16 cellular contexts compared by ENCODE assay signal in genomic region chr1:165395522-165396300, GRCh38. TPM values are rescaled to one million over a fixed set of nuclear protein-coding genes. Genes with fewer than 3 reads are reported as not detected.
A peak's percentile ranks its signal among the peaks of the same experiment; 100 is the strongest.
DNase-seq lines count a peak whose midpoint lies in the region; ATAC-seq, FAIRE-seq and TF ChIP-seq lines count a peak whose summit lies in the region.
"Had no signal": no experiment of that assay in that cellular context is flagged by ENCODE, and none has a peak within 500 bp of the region (broad histone marks: within the 10 kb centered on the region; RNA-seq: fewer than 3 reads in every experiment).

No MANE protein-coding gene starts in this region.

- POLR2A ChIA-PET in GM12878 (lab: Charles Lee): no interaction called here

- TF ChIP-seq CTCF in GM12878 (IDR thresholded peaks at IDR 0.05 in 2 of 3, conservative IDR thresholded peaks at IDR 0.05 in 1 of 3; ENCODE audit: control insufficient read depth in 2 of 3, extremely low read depth in 1 of 3, insufficient read depth in 1 of 3, low read depth in 3 of 3, low read length in 3 of 3) (no peak), kidney (IDR thresholded peaks at IDR 0.05; ENCODE audit: borderline replicate concordance, extremely low read depth, insufficient read depth) (no peak)

- no peaks in the 10 kb centered on the region for H4K20me1 ChIP-seq in GM12878 (ENCODE audit: control insufficient read depth, insufficient read depth)

- in situ Hi-C loops in GM12878 (cut with MboI): no loop called here

- intact Hi-C loops in GM12878 (cut with micrococcal nuclease; ENCODE audit: unreplicated experiment) (loop anchor here (10.0 kb wide), 3 partner anchors 259 to 429 kb away; partner anchors contain the start of gene UCK2), kidney (cut with DNase I) (loop anchor here (5.0 kb wide), 1 partner anchor 192 kb away; no protein-coding TSS in a partner anchor)

- RAD21 ChIA-PET in GM12878 (lab: Charles Lee; ENCODE audit: unreplicated experiment): interaction anchor here (0.6 to 2.0 kb wide), 4 partner anchors 28 to 455 kb away, joined by 3 to 10 read pairs (median 4); no protein-coding TSS in a partner anchor

- no peak for TF ChIP-seq RAD21 in GM12878 (IDR thresholded peaks at IDR 0.05; ENCODE audit: insufficient read depth, low read depth, low read length)

- no peak for TF ChIP-seq EP300 in GM12878 (IDR thresholded peaks at IDR 0.05; ENCODE audit: borderline replicate concordance in 1 of 2, control insufficient read depth in 1 of 2, low read depth in 2 of 2, low read length in 2 of 2)

- H3K27me3 ChIP-seq in GM12878 (replicated peaks in 1 of 2; ENCODE audit: control insufficient read depth in 2 of 2, insufficient read depth in 2 of 2, low read length in 1 of 2): no peaks in the 10 kb centered on the region; a peak in 2 of 4 replicates
- H3K27me3 ChIP-seq: breast epithelium had no signal

- peak; percentile 83 for DNase-seq in NCI-H187 treated with DMSO at 0.1 percent for 48 hours (lab: John Stamatoyannopoulos, UW)
- DNase-seq in GM12878 (ENCODE audit: low read depth, low spot score): peak; percentile 9
- no peak for DNase-seq in erythroblast (lab: John Stamatoyannopoulos, UW)
- DNase-seq in kidney: no peak
- DNase-seq: activated CD4-positive, alpha-beta T cell treated with anti-CD3 and anti-CD28 coated beads for 48 hours; DND-41; left ventricle myocardium inferior; posterior cingulate gyrus had no signal

- H3K4me2 ChIP-seq in GM12878 (ENCODE audit: control insufficient read depth, insufficient read depth): no peak overlapping the region

- H3K36me3 ChIP-seq in GM12878 (ENCODE audit: control insufficient read depth in 2 of 2, insufficient read depth in 2 of 2, low read length in 1 of 2) (no peaks in the 10 kb centered on the region), kidney (ENCODE audit: control insufficient read depth in 1 of 2, insufficient read depth in 2 of 2, low read length in 2 of 2) (no peaks in the 10 kb centered on the region)
- H3K36me3 ChIP-seq: BLaER1 treated with 17β-estradiol and CSF1 and Interleukin-3, amounts not matched to agents 10 nM and 100 nM; breast epithelium; left ventricle myocardium inferior; stomach had no signal

- CTCF ChIA-PET in GM12878 (lab: Yijun Ruan, JAX): interaction anchor here (0.5 to 7.0 kb wide), 6 partner anchors 12 to 201 kb away, joined by 3 to 176 read pairs (median 5); no protein-coding TSS in a partner anchor

- no peaks in the 10 kb centered on the region for H3K9me3 ChIP-seq in GM12878 (replicated peaks; ENCODE audit: control insufficient read depth, insufficient read depth, low read length)
- H3K9me3 ChIP-seq in kidney (ENCODE audit: control insufficient read depth in 1 of 2, low read length in 2 of 2): no peaks in the 10 kb centered on the region
- H3K9me3 ChIP-seq: breast epithelium, left ventricle myocardium inferior, stomach had no signal

- no peaks in the 10 kb centered on the region for H3K79me2 ChIP-seq in GM12878 (ENCODE audit: control insufficient read depth, insufficient read depth, low read length)

- H3K4me3 ChIP-seq in GM12878 (no peak overlapping the region), kidney (ENCODE audit: low read length in 2 of 2) (no peak overlapping the region)
- H3K4me3 ChIP-seq: BLaER1 treated with 17β-estradiol and CSF1 and Interleukin-3, amounts not matched to agents 10 nM and 100 nM; breast epithelium; left ventricle myocardium inferior; stomach had no signal

- TF ChIP-seq POLR2A in GM12878 (IDR thresholded peaks at IDR 0.05; ENCODE audit: low read depth, low read length): no peak
- TF ChIP-seq POLR2A in erythroblast (IDR thresholded peaks at IDR 0.05; ENCODE audit: low read length): no peak

- H3K4me1 ChIP-seq in GM12878 (ENCODE audit: control insufficient read depth, insufficient read depth, low read length) (peaks cover 9% of the 10 kb centered on the region; the same call in 1 of the 2 replicates), kidney (ENCODE audit: control insufficient read depth in 1 of 2, insufficient read depth in 1 of 2, low read depth in 1 of 2, low read length in 2 of 2) (no peaks in the 10 kb centered on the region)
- H3K4me1 ChIP-seq: breast epithelium had no signal

- 26% methylated on average over 4 of the region's 4 CpGs for WGBS in GM12878 (ENCODE audit: insufficient coverage, insufficient replicate concordance, low lambda C conversion rate, missing lambda C conversion rate)

- no TSS peak for BruUV-seq in GM12878 (replicated peaks; lab: Mats Ljungman, UMichigan)

- ATAC-seq in GM18520 (IDR thresholded peaks at IDR 0.05; ENCODE audit: unreplicated experiment) (peak; percentile 38), HG02610 (IDR thresholded peaks at IDR 0.05; ENCODE audit: unreplicated experiment) (peak; percentile 29), GM12878 (peak; percentile 29), esophagus mucosa (no peak)

- no peak overlapping the region for H3K27ac ChIP-seq in GM12878 (ENCODE audit: control insufficient read depth, insufficient read depth)
- no peak overlapping the region for H3K27ac ChIP-seq in kidney (ENCODE audit: low read depth in 2 of 2, low read length in 2 of 2)
- H3K27ac ChIP-seq: BLaER1 treated with 17β-estradiol and CSF1 and Interleukin-3, amounts not matched to agents 10 nM and 100 nM; breast epithelium; left ventricle myocardium inferior; stomach had no signal

- H2AFZ ChIP-seq in GM12878 (ENCODE audit: control insufficient read depth, low read depth, low read length): no peak overlapping the region

- SMC1A ChIA-PET in GM12878 (lab: Charles Lee; ENCODE audit: uncharacterized antibody, unreplicated experiment): interaction anchor here (1.1 to 5.6 kb wide), 3 partner anchors 10 to 200 kb away, joined by 3 to 109 read pairs (median 4); no protein-coding TSS in a partner anchor

- FAIRE-seq in GM12878 (lab: Jason Lieb, UNC) (peak; percentile 64), kidney (lab: Jason Lieb, UNC) (no peak)

- H3K9ac ChIP-seq in GM12878 (ENCODE audit: control insufficient read depth, insufficient read depth, low read length): no peak overlapping the region
- H3K9ac ChIP-seq in kidney (ENCODE audit: low read length in 2 of 2): no peak overlapping the region
- H3K9ac ChIP-seq: BLaER1 treated with 17β-estradiol and CSF1 and Interleukin-3, amounts not matched to agents 10 nM and 100 nM had no signal

RNA-seq across cellular contexts. Expression of gene LMX1A, which starts 39.2 kb away (rescaled TPM):
- not detected in 2 replicates for total RNA-seq in GM12878 (2013; cell fraction: nucleolus; rRNA removed)
- total RNA-seq in GM12878 (2014; rRNA removed) (not detected in 2 replicates), GM12878 (2014; rRNA removed; fragmentation: Illumina TruSeq; extraction: Trizol) (not detected in 2 replicates), GM12878 (2021) (not detected in 2 replicates), esophagus mucosa (0.04 TPM), kidney (not detected)
- not detected for polyA plus RNA-seq in GM12878 (2011; ENCODE audit: low read depth)
- polyA plus RNA-seq in GM12878 (2011; rRNA removed) (not detected in 2 replicates), GM12878 (2014; fragmentation: Illumina TruSeq; extraction: Trizol) (not detected in 2 replicates), GM12878 (2014; fragmentation: Nextera tagmentation; extraction: Ambion mirVana) (not detected), GM12878 (2014; rRNA removed) (not detected in 2 replicates), GM12878 (2016; fragmentation: Nextera tagmentation; extraction: Ambion mirVana) (not detected), kidney (ENCODE audit: insufficient read depth, low read depth, low replicate concordance) (not detected)
- not detected in 2 replicates for polyA plus RNA-seq in GM12878 (2011; cell fraction: cytosol; rRNA removed)
- polyA plus RNA-seq in GM12878 (2011; cell fraction: nucleus; rRNA removed): not detected in 2 replicates
- polyA plus RNA-seq in GM12878 (2012): not detected in 2 replicates
- polyA minus RNA-seq in GM12878 (2011; rRNA and poly(A)+ RNA removed): not detected in 2 replicates
- not detected in 2 replicates for polyA minus RNA-seq in GM12878 (2011; cell fraction: cytosol; rRNA and poly(A)+ RNA removed)
- polyA minus RNA-seq in GM12878 (2011; cell fraction: nucleus; rRNA and poly(A)+ RNA removed): not detected in 2 replicates
- total RNA-seq: HT1080, NCI-H460, stomach had no signal
- polyA plus RNA-seq: stomach had no signal

RNA-seq across cellular contexts. Expression of gene RXRG, which starts 49.2 kb away (rescaled TPM):
- not detected in 2 replicates for total RNA-seq in GM12878 (2013; cell fraction: nucleolus; rRNA removed)
- total RNA-seq in GM12878 (2014; rRNA removed) (not detected in 2 replicates), GM12878 (2014; rRNA removed; fragmentation: Illumina TruSeq; extraction: Trizol) (not detected in 2 replicates), GM12878 (2021) (not detected in 2 replicates), esophagus mucosa (0.24 TPM), kidney (0.44 TPM)
- polyA plus RNA-seq in GM12878 (2011; ENCODE audit: low read depth): not detected
- polyA plus RNA-seq in GM12878 (2011; rRNA removed) (not detected in 2 replicates), GM12878 (2014; fragmentation: Illumina TruSeq; extraction: Trizol) (not detected in 2 replicates), GM12878 (2014; fragmentation: Nextera tagmentation; extraction: Ambion mirVana) (not detected), GM12878 (2014; rRNA removed) (not detected in 2 replicates), GM12878 (2016; fragmentation: Nextera tagmentation; extraction: Ambion mirVana) (under 1 TPM in 1 of 2 experiments, not detected in 1; 0.10 TPM), kidney (ENCODE audit: insufficient read depth, low read depth, low replicate concordance) (0.39 TPM)
- not detected in 2 replicates for polyA plus RNA-seq in GM12878 (2011; cell fraction: cytosol; rRNA removed)
- not detected in 2 replicates for polyA plus RNA-seq in GM12878 (2011; cell fraction: nucleus; rRNA removed)
- not detected in 2 replicates for polyA plus RNA-seq in GM12878 (2012)
- polyA minus RNA-seq in GM12878 (2011; rRNA and poly(A)+ RNA removed): not detected in 2 replicates
- not detected in 2 replicates for polyA minus RNA-seq in GM12878 (2011; cell fraction: cytosol; rRNA and poly(A)+ RNA removed)
- polyA minus RNA-seq in GM12878 (2011; cell fraction: nucleus; rRNA and poly(A)+ RNA removed): not detected in 2 replicates
- total RNA-seq: HT1080, NCI-H460 had no signal

Comparison
In these comparisons a context has a peak if more than half of its experiments do, and no peak if none do; other contexts are left out.
1. DNase-seq: peak in NCI-H187 treated with DMSO at 0.1 percent for 48 hours (single experiment) and GM12878 (single experiment); none in erythroblast (0 of 2) and kidney (single experiment).